ENCODE assay signal across 12 cellular contexts in the genomic region with DNA sequence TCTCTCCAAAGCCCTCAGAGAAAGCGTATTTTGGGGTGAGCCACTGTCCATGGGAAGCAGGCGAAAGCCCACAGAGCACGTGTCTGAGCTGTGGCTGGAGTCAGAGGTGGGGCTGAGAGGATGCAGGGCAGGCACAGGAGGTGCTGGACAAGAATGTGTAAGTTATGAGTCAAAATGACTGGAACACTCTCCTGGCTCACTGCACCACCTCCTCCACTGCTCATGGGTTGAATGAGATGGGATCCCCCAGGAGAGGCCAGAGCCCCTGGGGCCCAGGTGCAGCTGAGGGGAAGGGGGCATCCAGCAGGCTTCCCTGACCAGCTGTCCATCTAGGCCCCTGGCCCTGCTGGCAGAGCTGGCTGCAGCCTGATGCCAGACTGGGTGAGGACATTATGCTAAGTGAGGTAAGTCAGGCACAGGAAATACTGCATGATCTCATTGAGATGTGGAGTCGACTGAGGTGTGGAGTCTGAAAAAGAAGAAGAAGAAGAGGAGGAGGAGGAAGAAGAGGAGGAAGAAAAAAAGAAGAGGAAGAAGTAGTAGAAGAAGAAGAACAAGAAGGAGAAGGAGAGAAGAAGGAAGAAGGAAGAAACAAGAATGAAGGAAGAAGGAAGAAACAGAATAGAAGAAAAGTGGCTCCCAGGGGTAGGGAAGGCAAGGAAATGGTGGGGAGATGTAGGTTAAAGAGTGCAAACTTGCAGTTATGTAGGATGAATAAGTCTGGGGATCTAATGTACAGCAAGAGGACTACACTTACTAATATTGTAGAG.
DNase-seq lines count a peak whose midpoint lies in the region; ATAC-seq and TF ChIP-seq lines count a peak whose summit lies in the region.
"Had no signal": no experiment of that assay in that cellular context is flagged by ENCODE, and none has a peak within 500 bp of the region (broad histone marks: within the 10 kb centered on the region; RNA-seq: fewer than 3 reads in every experiment).

No MANE protein-coding gene starts in this region.

- H4K20me1 ChIP-seq in SU-DHL-6 (ENCODE audit: low read depth, low read length) = no peaks in the 10 kb centered on the region

- no peaks in the 10 kb centered on the region for H3K9me2 ChIP-seq in SU-DHL-6 (replicated peaks; ENCODE audit: insufficient read depth, low read length)

- no peaks in the 10 kb centered on the region for H3K36me3 Mint-ChIP-seq in immature natural killer cell
- H3K36me3 Mint-ChIP-seq in T-helper 17 cell (ENCODE audit: low read depth) = no peaks in the 10 kb centered on the region
- H3K36me3 Mint-ChIP-seq: CD4-positive, CD25-positive, alpha-beta regulatory T cell had no signal

- H3K27me3 Mint-ChIP-seq in immature natural killer cell (ENCODE audit: low read depth in 3 of 3) (no peaks in the 10 kb centered on the region), T-helper 17 cell (peaks cover 16% of the 10 kb centered on the region)
- H3K27me3 Mint-ChIP-seq: CD4-positive, CD25-positive, alpha-beta regulatory T cell had no signal

- no peak for TF ChIP-seq CTCF in SU-DHL-6 (IDR thresholded peaks at IDR 0.05; ENCODE audit: insufficient read depth, low read length, poor library complexity, severe bottlenecking)

- H2AFZ ChIP-seq in SU-DHL-6 (ENCODE audit: low read depth, low read length, severe bottlenecking) = no peak overlapping the region

- H3K36me3 ChIP-seq in SU-DHL-6 (ENCODE audit: low read length) = no peaks in the 10 kb centered on the region
- H3K36me3 ChIP-seq: tibial nerve had no signal

- peak overlapping the region; percentile 33 for H3K27ac ChIP-seq in SU-DHL-6 (ENCODE audit: low read depth, low read length)
- H3K27ac ChIP-seq: tibial nerve had no signal

- H3K9me3 ChIP-seq in SU-DHL-6 (ENCODE audit: insufficient read depth, low read length) (no peaks in the 10 kb centered on the region), T-helper 17 cell (ENCODE audit: control insufficient read depth, low read length, poor library complexity, severe bottlenecking) (no peaks in the 10 kb centered on the region)
- H3K9me3 ChIP-seq: tibial nerve had no signal

- H3K27me3 ChIP-seq in SU-DHL-6 (ENCODE audit: low read length) = no peaks in the 10 kb centered on the region
- H3K27me3 ChIP-seq: tibial nerve had no signal

- H3K9me3 Mint-ChIP-seq in immature natural killer cell = no peaks in the 10 kb centered on the region

- H3K27ac Mint-ChIP-seq in immature natural killer cell (peak overlapping the region in 3 of 6 donors; percentile 60 to 84 (median 64)), T-helper 17 cell (no peak overlapping the region)
- H3K27ac Mint-ChIP-seq: progenitor cell of endocrine pancreas had no signal

- ATAC-seq in T-helper 17 cell (no peak), GM18505 (IDR thresholded peaks at IDR 0.05; ENCODE audit: unreplicated experiment) (no peak)
- ATAC-seq: HCT116 had no signal

- H3K4me3 Mint-ChIP-seq in immature natural killer cell (peak overlapping the region in 4 of 5 donors; percentile 22 to 73 (median 38)), T-helper 17 cell (no peak overlapping the region)
- H3K4me3 Mint-ChIP-seq: CD4-positive, CD25-positive, alpha-beta regulatory T cell had no signal

- H3F3A ChIP-seq in SU-DHL-6 (ENCODE audit: insufficient read depth) = peaks cover 20% of the 10 kb centered on the region

- H3K4me3 ChIP-seq in SU-DHL-6 (ENCODE audit: insufficient read depth, low read length, poor library complexity, severe bottlenecking) = no peak overlapping the region
- H3K4me3 ChIP-seq: tibial nerve had no signal

- H3K4me1 Mint-ChIP-seq in immature natural killer cell (peaks cover 49 to 59% of the 10 kb centered on the region in 2 donors), T-helper 17 cell (peaks cover 5% of the 10 kb centered on the region)

- TF ChIP-seq POLR2A in GM18505 (IDR thresholded peaks at IDR 0.05; ENCODE audit: borderline replicate concordance, extremely low read depth, insufficient read depth, insufficient read length) = no peak

- no peaks in the 10 kb centered on the region for H3K79me2 ChIP-seq in SU-DHL-6 (ENCODE audit: insufficient read depth, low read length)

- DNase-seq in AG08395 (ENCODE audit: low spot score) = peak; percentile 11
- peak; percentile 35 for DNase-seq in EL
- DNase-seq in immature natural killer cell = no peak
- no peak for DNase-seq in T-helper 17 cell
- no peak for DNase-seq in AML-193 (lab: John Stamatoyannopoulos, UW)
- DNase-seq in stimulated activated CD8-positive, alpha-beta memory T cell treated with anti-CD3 and anti-CD28 coated beads, Interleukin-4, amount 100 ng/mL, for 48 hours = no peak

- no peak overlapping the region; the same call in 1 of the 2 replicates for H3K9ac ChIP-seq in SU-DHL-6 (ENCODE audit: low read length)

- peak overlapping the region; percentile 18 for H3K4me2 ChIP-seq in SU-DHL-6 (ENCODE audit: low read depth, low read length, poor library complexity, severe bottlenecking)

Comparison
In these comparisons a context has a peak if more than half of its experiments do, and no peak if none do; other contexts are left out.
1. DNase-seq: peak in AG08395 (single experiment) and EL (single experiment); none in immature natural killer cell (0 of 3), T-helper 17 cell (0 of 3), AML-193 (0 of 2) and stimulated activated CD8-positive, alpha-beta memory T cell treated with anti-CD3 and anti-CD28 coated beads, Interleukin-4, amount 100 ng/mL, for 48 hours (single experiment).